In genomic region chr5:160342413-160342941, GRCh38 we compare ENCODE assay signal across 13 cellular contexts. TPM values are rescaled to one million over a fixed set of nuclear protein-coding genes. Genes with fewer than 3 reads are reported as not detected.
DNase-seq lines count a peak whose midpoint lies in the region; ATAC-seq and TF ChIP-seq lines count a peak whose summit lies in the region.
"Had no signal": no experiment of that assay in that cellular context is flagged by ENCODE, and none has a peak within 500 bp of the region (broad histone marks: within the 10 kb centered on the region; RNA-seq: fewer than 3 reads in every experiment).

No MANE protein-coding gene starts in this region.

- 0 out of 2 replicates have a peak, but pooled peaks cover 6% of the 10 kb centered on the region for H3K4me1 ChIP-seq in PC-9 (replicated peaks; ENCODE audit: insufficient read depth)

- H3K4me3 ChIP-seq in PC-9 (no peak overlapping the region), skeletal muscle cell (ENCODE audit: low read depth, low read length) (no peak overlapping the region)

- DNase-seq in GM04504 (ENCODE audit: low read depth) (peak; percentile 65), PC-9 (peak; percentile 31 to 41), fibroblast of peridontal ligament (ENCODE audit: extremely low read depth) (peak; percentile 22), skeletal muscle cell (ENCODE audit: low read depth) (peak; percentile 33), CD1c-positive myeloid dendritic cell (ENCODE audit: extremely low spot score) (no peak), OCI-M1 (lab: John Stamatoyannopoulos, UW) (no peak)
- DNase-seq: central memory CD4-positive, alpha-beta T cell; DMS153; H7 had no signal

- peaks cover 13% of the 10 kb centered on the region; the same call in 1 of the 2 replicates for H3F3A ChIP-seq in PC-9 (ENCODE audit: insufficient read depth, low read depth)

- H3K36me3 ChIP-seq in PC-9 (ENCODE audit: low read depth): no peaks in the 10 kb centered on the region

- no peak for TF ChIP-seq CTCF in PC-9 (conservative IDR thresholded peaks at IDR 0.05)

- CTCF ChIA-PET in PC-9 (lab: Charles Lee): interaction anchor here (0.8 to 1.9 kb wide), 2 partner anchors 100 to 321 kb away, joined by 4 to 7 read pairs; no protein-coding TSS in a partner anchor

- POLR2A ChIA-PET in PC-9 (lab: Charles Lee; ENCODE audit: unreplicated experiment): interaction anchor here (0.6 to 1.0 kb wide), 3 partner anchors 26 to 83 kb away, joined by 4 to 9 read pairs (median 4); no protein-coding TSS in a partner anchor

- H4K20me1 ChIP-seq in PC-9 (ENCODE audit: insufficient read depth): no peaks in the 10 kb centered on the region

- intact Hi-C loops in PC-9 (cut with micrococcal nuclease; ENCODE audit: unreplicated experiment): no loop called here

- H3K27ac ChIP-seq in PC-9: no peak overlapping the region

- H2AFZ ChIP-seq in PC-9: no peak overlapping the region

- peak overlapping the region; percentile 22; the same call in 1 of the 2 replicates for H3K4me2 ChIP-seq in PC-9

- H3K79me2 ChIP-seq in PC-9 (ENCODE audit: low read depth): no peaks in the 10 kb centered on the region

- no peaks in the 10 kb centered on the region for H3K27me3 ChIP-seq in PC-9 (ENCODE audit: insufficient read depth, low read depth)

- H3K9me2 ChIP-seq in PC-9 (ENCODE audit: insufficient read depth): no peaks in the 10 kb centered on the region

- BruUV-seq in PC-9 (replicated peaks; lab: Mats Ljungman, UMichigan): no TSS peak

- H3K9me3 ChIP-seq in PC-9 (ENCODE audit: insufficient read depth, low read depth): no peaks in the 10 kb centered on the region

- ATAC-seq in HG02678 (IDR thresholded peaks at IDR 0.05; ENCODE audit: unreplicated experiment): no peak
- ATAC-seq in HG02938 (IDR thresholded peaks at IDR 0.05; ENCODE audit: unreplicated experiment): no peak
- ATAC-seq: activated CD4-positive, CD25-positive, alpha-beta regulatory T cell treated with anti-CD3 and anti-CD28 coated beads, Interleukin-2, amount 50 U/mL, for 24 hours had no signal

RNA-seq across cellular contexts. Expression of gene C1QTNF2, which starts 27.9 kb away (rescaled TPM):
- 0.15 and 0.20 TPM in 2 replicates for total RNA-seq in PC-9 (2021)
- total RNA-seq: activated T-helper 1 cell treated with anti-CD3 and anti-CD28 coated beads, Interleukin-12 subunit alpha, Interleukin-12 subunit beta, Interleukin-2, Interleukin-4 antibody, amounts not matched to agents 30 ng/mL and 10 ng/mL and 1 ng/mL, durations not matched to agents 14 hours and 24 hours and 36 hours; H7 had no signal

RNA-seq across cellular contexts. Expression of gene CCNJL, which starts 30.1 kb away (rescaled TPM):
- 33.9 and 34.7 TPM in 2 replicates for total RNA-seq in PC-9 (2021)
- total RNA-seq: activated T-helper 1 cell treated with anti-CD3 and anti-CD28 coated beads, Interleukin-12 subunit alpha, Interleukin-12 subunit beta, Interleukin-2, Interleukin-4 antibody, amounts not matched to agents 30 ng/mL and 10 ng/mL and 1 ng/mL, durations not matched to agents 14 hours and 24 hours and 36 hours had no signal

RNA-seq across cellular contexts. Expression of gene FAM200C, which starts 57.4 kb away (rescaled TPM):
- total RNA-seq in PC-9 (2021): 8.6 and 10.5 TPM in 2 replicates

Comparison
In these comparisons a context has a peak if more than half of its experiments do, and no peak if none do; other contexts are left out.
1. DNase-seq: peak in GM04504 (single experiment), PC-9 (2 of 2), fibroblast of peridontal ligament (single experiment) and skeletal muscle cell (single experiment); none in CD1c-positive myeloid dendritic cell (single experiment) and OCI-M1 (single experiment).